ENCODE assay signal across 8 cellular contexts in genomic region chr6:144344651-144345050, GRCh38. TPM values are rescaled to one million over a fixed set of nuclear protein-coding genes. Genes with fewer than 3 reads are reported as not detected.
DNase-seq lines count a peak whose midpoint lies in the region; ATAC-seq and TF ChIP-seq lines count a peak whose summit lies in the region.

No MANE protein-coding gene starts in this region.

- ATAC-seq in GM18861 (IDR thresholded peaks at IDR 0.05; ENCODE audit: unreplicated experiment) (peak; percentile 37), HG02610 (IDR thresholded peaks at IDR 0.05; ENCODE audit: unreplicated experiment) (peak; percentile 33), WTC11 (no peak), natural killer cell (peak; percentile 52 to 70 (median 53))

- H3K36me3 Mint-ChIP-seq in WTC11 = peaks cover 4% of the 10 kb centered on the region
- peaks cover 5% of the 10 kb centered on the region for H3K36me3 Mint-ChIP-seq in natural killer cell

- H3K27me3 Mint-ChIP-seq in WTC11 (ENCODE audit: low read depth) (no peaks in the 10 kb centered on the region), natural killer cell (ENCODE audit: low read depth in 2 of 2) (no peaks in the 10 kb centered on the region)

- CTCF ChIA-PET in WTC11 (lab: Charles Lee) = interaction anchor here (1.5 kb wide), 1 partner anchor 138 kb away, joined by 4 read pairs; no protein-coding TSS in a partner anchor

- TF ChIP-seq CTCF in WTC11 (IDR thresholded peaks at IDR 0.05) (no peak), natural killer cell (IDR thresholded peaks at IDR 0.05) (no peak)

- POLR2A ChIA-PET in WTC11 (lab: Charles Lee) = no interaction called here

- H3K4me1 Mint-ChIP-seq in WTC11 (peaks cover 67% of the 10 kb centered on the region), natural killer cell (peaks cover 78 to 90% of the 10 kb centered on the region in 2 donors)

- DNase-seq in WTC11 (ENCODE audit: low spot score) (no peak), natural killer cell (no peak), DMS114 treated with DMSO at 0.1 percent for 48 hours (lab: John Stamatoyannopoulos, UW; ENCODE audit: unreplicated experiment) (no peak), NOMO-1 (lab: John Stamatoyannopoulos, UW; ENCODE audit: unreplicated experiment in 2 of 2) (no peak), NOMO-1 treated with dmso at 0.1 percent for 144 hours (lab: John Stamatoyannopoulos, UW; ENCODE audit: unreplicated experiment) (no peak), DMS 273 treated with DMSO at 0.1 percent for 48 hours (lab: John Stamatoyannopoulos, UW) (no peak)

- peaks cover 9% of the 10 kb centered on the region for H3K9me3 Mint-ChIP-seq in WTC11
- no peaks in the 10 kb centered on the region for H3K9me3 Mint-ChIP-seq in natural killer cell

- no peak overlapping the region for H3K4me3 Mint-ChIP-seq in WTC11
- H3K4me3 Mint-ChIP-seq in natural killer cell = peak overlapping the region; percentile 98

- peak overlapping the region; percentile 90 for H3K27ac Mint-ChIP-seq in WTC11
- peak overlapping the region; percentile 90 to 99 for H3K27ac Mint-ChIP-seq in natural killer cell

- intact Hi-C loops in natural killer cell (cut with micrococcal nuclease) = loop anchor here (1.0 to 5.0 kb wide), 5 partner anchors 10 to 127 kb away; no protein-coding TSS in a partner anchor

TF ChIP-seq in WTC11, 78 proteins besides CTCF, POLR2A, EP300 and RAD21:
- TF ChIP-seq, protein P1, sequence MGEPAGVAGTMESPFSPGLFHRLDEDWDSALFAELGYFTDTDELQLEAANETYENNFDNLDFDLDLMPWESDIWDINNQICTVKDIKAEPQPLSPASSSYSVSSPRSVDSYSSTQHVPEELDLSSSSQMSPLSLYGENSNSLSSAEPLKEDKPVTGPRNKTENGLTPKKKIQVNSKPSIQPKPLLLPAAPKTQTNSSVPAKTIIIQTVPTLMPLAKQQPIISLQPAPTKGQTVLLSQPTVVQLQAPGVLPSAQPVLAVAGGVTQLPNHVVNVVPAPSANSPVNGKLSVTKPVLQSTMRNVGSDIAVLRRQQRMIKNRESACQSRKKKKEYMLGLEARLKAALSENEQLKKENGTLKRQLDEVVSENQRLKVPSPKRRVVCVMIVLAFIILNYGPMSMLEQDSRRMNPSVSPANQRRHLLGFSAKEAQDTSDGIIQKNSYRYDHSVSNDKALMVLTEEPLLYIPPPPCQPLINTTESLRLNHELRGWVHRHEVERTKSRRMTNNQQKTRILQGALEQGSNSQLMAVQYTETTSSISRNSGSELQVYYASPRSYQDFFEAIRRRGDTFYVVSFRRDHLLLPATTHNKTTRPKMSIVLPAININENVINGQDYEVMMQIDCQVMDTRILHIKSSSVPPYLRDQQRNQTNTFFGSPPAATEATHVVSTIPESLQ (CRISPR knock-in tag; IDR thresholded peaks at IDR 0.05) = no peak
- TF ChIP-seq ERG (CRISPR knock-in tag; IDR thresholded peaks at IDR 0.05) (no peak), RELA (CRISPR knock-in tag; IDR thresholded peaks at IDR 0.05; ENCODE audit: borderline replicate concordance) (no peak), ZNF219 (CRISPR knock-in tag; IDR thresholded peaks at IDR 0.05; ENCODE audit: borderline replicate concordance) (no peak), STAT6 (CRISPR knock-in tag; conservative IDR thresholded peaks at IDR 0.05; ENCODE audit: low read depth) (no peak)
- TF ChIP-seq, protein P2, sequence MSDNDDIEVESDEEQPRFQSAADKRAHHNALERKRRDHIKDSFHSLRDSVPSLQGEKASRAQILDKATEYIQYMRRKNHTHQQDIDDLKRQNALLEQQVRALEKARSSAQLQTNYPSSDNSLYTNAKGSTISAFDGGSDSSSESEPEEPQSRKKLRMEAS (CRISPR knock-in tag; IDR thresholded peaks at IDR 0.05) = no peak
- TF ChIP-seq, protein P3, sequence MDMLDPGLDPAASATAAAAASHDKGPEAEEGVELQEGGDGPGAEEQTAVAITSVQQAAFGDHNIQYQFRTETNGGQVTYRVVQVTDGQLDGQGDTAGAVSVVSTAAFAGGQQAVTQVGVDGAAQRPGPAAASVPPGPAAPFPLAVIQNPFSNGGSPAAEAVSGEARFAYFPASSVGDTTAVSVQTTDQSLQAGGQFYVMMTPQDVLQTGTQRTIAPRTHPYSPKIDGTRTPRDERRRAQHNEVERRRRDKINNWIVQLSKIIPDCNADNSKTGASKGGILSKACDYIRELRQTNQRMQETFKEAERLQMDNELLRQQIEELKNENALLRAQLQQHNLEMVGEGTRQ (CRISPR knock-in tag; IDR thresholded peaks at IDR 0.05) = no peak

RNA-seq across cellular contexts. Expression of gene UTRN, which starts 59.5 kb away (rescaled TPM):
- total RNA-seq in WTC11 (2021) = 125 to 127 TPM (median 125 TPM) in 3 replicates
- total RNA-seq in natural killer cell = 100 to 1,000 TPM; 584 to 715 (median 591) TPM
